ENCODE assay signal across 8 cellular contexts in genomic region chr2:223943561-223944008, GRCh38. TPM values are rescaled to one million over a fixed set of nuclear protein-coding genes. Genes with fewer than 3 reads are reported as not detected.
A peak's percentile ranks its signal among the peaks of the same experiment; 100 is the strongest.
DNase-seq lines count a peak whose midpoint lies in the region; ATAC-seq and TF ChIP-seq lines count a peak whose summit lies in the region.

No MANE protein-coding gene starts in this region.

- WGBS in trophoblast cell (ENCODE audit: extremely low coverage, insufficient coverage, insufficient read length) = no CpG with 5 or more reads among the region's 7 CpGs
- 11 to 17% methylated on average over 7 of the region's 7 CpGs for WGBS in lower leg skin, 2 donors

- no peak for ATAC-seq in HG03469 (IDR thresholded peaks at IDR 0.05; ENCODE audit: unreplicated experiment)

- H3K4me3 Mint-ChIP-seq in T-helper 2 cell treated with Interferon-gamma antibody and Interleukin-4, amounts not matched to agents 5 μg/mL and 100 μg/mL, for 36 hours = peak overlapping the region; percentile 93

- no peaks in the 10 kb centered on the region for H3K36me3 ChIP-seq in SU-DHL-6 (ENCODE audit: low read length)
- no peaks in the 10 kb centered on the region for H3K36me3 ChIP-seq in fibroblast of lung (ENCODE audit: control insufficient read depth, insufficient read depth, low read length)
- H3K36me3 ChIP-seq in trophoblast cell (ENCODE audit: control insufficient read depth in 1 of 2, insufficient read depth in 2 of 2, low read length in 2 of 2) = no peaks in the 10 kb centered on the region

- H4K91ac ChIP-seq in trophoblast cell (ENCODE audit: low read depth, low read length) = no peak overlapping the region

- H3K79me2 ChIP-seq in SU-DHL-6 (ENCODE audit: insufficient read depth, low read length) (no peaks in the 10 kb centered on the region), fibroblast of lung (ENCODE audit: control insufficient read depth, insufficient read depth, low read length) (peaks cover 51% of the 10 kb centered on the region), trophoblast cell (ENCODE audit: control insufficient read depth, insufficient read depth, low read length, poor library complexity) (peaks cover 16% of the 10 kb centered on the region)

- H3K9ac ChIP-seq in SU-DHL-6 (ENCODE audit: low read length) (no peak overlapping the region), fibroblast of lung (ENCODE audit: insufficient read depth, low read length) (no peak overlapping the region), trophoblast cell (ENCODE audit: low read length) (no peak overlapping the region)

- peaks cover 32% of the 10 kb centered on the region for H3K36me3 Mint-ChIP-seq in T-helper 2 cell treated with Interferon-gamma antibody and Interleukin-4, amounts not matched to agents 5 μg/mL and 100 μg/mL, for 36 hours (ENCODE audit: low read depth)

- H3K27me3 ChIP-seq in SU-DHL-6 (ENCODE audit: low read length) (no peaks in the 10 kb centered on the region), fibroblast of lung (ENCODE audit: control insufficient read depth, insufficient read depth, low read length) (no peaks in the 10 kb centered on the region), trophoblast cell (ENCODE audit: insufficient read depth, low read length) (no peaks in the 10 kb centered on the region)

- H4K8ac ChIP-seq in trophoblast cell (ENCODE audit: low read depth, low read length) = no peak overlapping the region

- H3K27ac ChIP-seq in SU-DHL-6 (ENCODE audit: low read depth, low read length) (no peak overlapping the region), fibroblast of lung (ENCODE audit: insufficient read depth, low read length) (peak overlapping the region; percentile 86), trophoblast cell (ENCODE audit: low read depth, low read length) (no peak overlapping the region)

- no peak overlapping the region for H2BK12ac ChIP-seq in trophoblast cell (ENCODE audit: low read length)

- H2AFZ ChIP-seq in SU-DHL-6 (ENCODE audit: low read depth, low read length, severe bottlenecking) (no peak overlapping the region), fibroblast of lung (ENCODE audit: low read length) (no peak overlapping the region), trophoblast cell (ENCODE audit: insufficient read depth, low read length, poor library complexity) (no peak overlapping the region)

- peaks cover 13% of the 10 kb centered on the region for H3K9me3 Mint-ChIP-seq in T-helper 2 cell treated with Interferon-gamma antibody and Interleukin-4, amounts not matched to agents 5 μg/mL and 100 μg/mL, for 36 hours

- no peak overlapping the region for H2AK5ac ChIP-seq in trophoblast cell (ENCODE audit: low read length)

- no peak overlapping the region for H3K4ac ChIP-seq in trophoblast cell (ENCODE audit: low read depth, low read length)

- H3K18ac ChIP-seq in trophoblast cell (ENCODE audit: low read length) = no peak overlapping the region

- H3K4me3 ChIP-seq in SU-DHL-6 (ENCODE audit: insufficient read depth, low read length, poor library complexity, severe bottlenecking) (no peak overlapping the region), fibroblast of lung (replicated peaks in 1 of 4; ENCODE audit: control extremely low read depth in 1 of 4, insufficient read depth in 1 of 4, low read depth in 3 of 4, low read length in 4 of 4) (peak overlapping the region; percentile 80 to 86 (median 82)), trophoblast cell (ENCODE audit: low read depth, low read length) (no peak overlapping the region), lower leg skin (ENCODE audit: low read depth, poor library complexity, severe bottlenecking) (no peak overlapping the region)

- intact Hi-C loops in lower leg skin (cut with DNase I; ENCODE audit: low total_unique reads) = no loop called here

- peaks cover 10% of the 10 kb centered on the region for H3K79me1 ChIP-seq in trophoblast cell (ENCODE audit: low read length)

- no peaks in the 10 kb centered on the region for H3K27me3 Mint-ChIP-seq in T-helper 2 cell treated with Interferon-gamma antibody and Interleukin-4, amounts not matched to agents 5 μg/mL and 100 μg/mL, for 36 hours (ENCODE audit: low read depth)

- DNase-seq in T-helper 2 cell treated with Interferon-gamma antibody and Interleukin-4, amounts not matched to agents 5 μg/mL and 100 μg/mL, for 36 hours (ENCODE audit: low spot score) = no peak
- no peak for DNase-seq in T-helper 2 cell
- DNase-seq in fibroblast of lung (ENCODE audit: low read depth in 2 of 2) = peak; percentile 38 to 69
- DNase-seq in trophoblast cell = peak in 1 of 2 donors; percentile 24
- no peak for DNase-seq in SKM-1 treated with dmso at 0.1 percent for 144 hours (lab: John Stamatoyannopoulos, UW; ENCODE audit: unreplicated experiment)
- DNase-seq in lower leg skin (ENCODE audit: low spot score in 2 of 2) = no peak

- H3F3A ChIP-seq in SU-DHL-6 (ENCODE audit: insufficient read depth) = no peaks in the 10 kb centered on the region

- H4K12ac ChIP-seq in trophoblast cell (ENCODE audit: low read depth, low read length) = no peak overlapping the region

- H3K14ac ChIP-seq in trophoblast cell (ENCODE audit: low read length) = no peak overlapping the region

- TF ChIP-seq CTCF in SU-DHL-6 (IDR thresholded peaks at IDR 0.05; ENCODE audit: insufficient read depth, low read length, poor library complexity, severe bottlenecking) (no peak), fibroblast of lung (conservative IDR thresholded peaks at IDR 0.05 in 1 of 2, IDR thresholded peaks at IDR 0.05 in 1 of 2; ENCODE audit: low read depth in 1 of 2, low read length in 2 of 2) (no peak), lower leg skin (IDR thresholded peaks at IDR 0.05) (no peak)

- H2BK120ac ChIP-seq in trophoblast cell (ENCODE audit: insufficient read depth, low read length, poor library complexity) = no peak overlapping the region

- H3K9me3 ChIP-seq in SU-DHL-6 (ENCODE audit: insufficient read depth, low read length) = no peaks in the 10 kb centered on the region
- H3K9me3 ChIP-seq in fibroblast of lung (ENCODE audit: control insufficient read depth, insufficient read depth, low read depth, low read length) = no peaks in the 10 kb centered on the region
- no peaks in the 10 kb centered on the region for H3K9me3 ChIP-seq in trophoblast cell (ENCODE audit: insufficient read depth, low read depth, low read length)

- peaks cover 50% of the 10 kb centered on the region for H3K4me1 Mint-ChIP-seq in T-helper 2 cell treated with Interferon-gamma antibody and Interleukin-4, amounts not matched to agents 5 μg/mL and 100 μg/mL, for 36 hours (ENCODE audit: low read depth)

- H3K4me1 ChIP-seq in fibroblast of lung (ENCODE audit: control insufficient read depth, extremely low read depth, insufficient read depth, low read length) (peaks cover 14% of the 10 kb centered on the region), trophoblast cell (ENCODE audit: control insufficient read depth in 1 of 2, insufficient read depth in 2 of 2, low read length in 2 of 2) (no peaks in the 10 kb centered on the region)

- no peak overlapping the region for H3K23ac ChIP-seq in trophoblast cell (ENCODE audit: low read length)

- TF ChIP-seq POLR2A in lower leg skin (IDR thresholded peaks at IDR 0.05) = no peak

- no peak overlapping the region for H2BK5ac ChIP-seq in trophoblast cell (ENCODE audit: low read depth, low read length, poor library complexity)

- H3K27ac Mint-ChIP-seq in T-helper 2 cell treated with Interferon-gamma antibody and Interleukin-4, amounts not matched to agents 5 μg/mL and 100 μg/mL, for 36 hours = peak overlapping the region; percentile 93

- H4K20me1 ChIP-seq in SU-DHL-6 (ENCODE audit: low read depth, low read length) (no peaks in the 10 kb centered on the region), fibroblast of lung (ENCODE audit: control insufficient read depth, extremely low read depth, insufficient read depth, low read length) (no peaks in the 10 kb centered on the region)

- no peaks in the 10 kb centered on the region for H3K9me2 ChIP-seq in SU-DHL-6 (replicated peaks; ENCODE audit: insufficient read depth, low read length)

- H3K4me2 ChIP-seq in SU-DHL-6 (ENCODE audit: low read depth, low read length, poor library complexity, severe bottlenecking) (peak overlapping the region; percentile 73), fibroblast of lung (ENCODE audit: extremely low read depth, insufficient read depth, low read length) (peak overlapping the region; percentile 86), trophoblast cell (ENCODE audit: low read length) (peak overlapping the region; percentile 92)

RNA-seq across cellular contexts. Expression of gene WDFY1, which starts 1.6 kb away (rescaled TPM):
- total RNA-seq in fibroblast of lung (107 and 156 TPM in 2 replicates), lower leg skin (10 to 100 TPM; 28.1 to 38.4 (median 31.8) TPM)
- 59.2 and 79.1 TPM in 2 replicates for polyA plus RNA-seq in fibroblast of lung
- polyA plus RNA-seq in fibroblast of lung (2012) = 38.4 and 53.2 TPM in 2 replicates
- polyA minus RNA-seq in fibroblast of lung (ENCODE audit: low replicate concordance) = 151 and 153 TPM in 2 replicates
- 27.3 and 28.3 TPM in 2 replicates for polyA plus RNA-seq in trophoblast cell (2013)

RNA-seq across cellular contexts. Expression of gene MRPL44, which starts 13.7 kb away (rescaled TPM):
- total RNA-seq in fibroblast of lung (31.3 and 34.0 TPM in 2 replicates), lower leg skin (10 to 100 TPM; 19.6 to 27.5 (median 21.5) TPM)
- 27.4 and 33.7 TPM in 2 replicates for polyA plus RNA-seq in fibroblast of lung
- polyA plus RNA-seq in fibroblast of lung (2012) = 18.5 and 25.3 TPM in 2 replicates
- polyA minus RNA-seq in fibroblast of lung (ENCODE audit: low replicate concordance) = 8.1 and 14.7 TPM in 2 replicates
- 28.2 and 28.9 TPM in 2 replicates for polyA plus RNA-seq in trophoblast cell (2013)

Comparison
In these comparisons a context has a peak if more than half of its experiments do, and no peak if none do; other contexts are left out.
1. DNase-seq: peak in fibroblast of lung (2 of 2); none in T-helper 2 cell treated with Interferon-gamma antibody and Interleukin-4, amounts not matched to agents 5 μg/mL and 100 μg/mL, for 36 hours (single experiment), T-helper 2 cell (0 of 5), SKM-1 treated with dmso at 0.1 percent for 144 hours (single experiment) and lower leg skin (0 of 2).
2. H3K4me3 ChIP-seq: peak in fibroblast of lung (4 of 4); none in SU-DHL-6 (single experiment), trophoblast cell (single experiment) and lower leg skin (single experiment).
3. Peak in every context shown above with its lines, with median percentiles within 50 percentile points of each other: H3K4me2 ChIP-seq.